ENCODE assay signal across 24 cellular contexts in genomic region chr7:66245008-66245407, GRCh38. TPM values are rescaled to one million over a fixed set of nuclear protein-coding genes. Genes with fewer than 3 reads are reported as not detected.
DNase-seq lines count a peak whose midpoint lies in the region; ATAC-seq, FAIRE-seq and TF ChIP-seq lines count a peak whose summit lies in the region.
"Had no signal": no experiment of that assay in that cellular context is flagged by ENCODE, and none has a peak within 500 bp of the region (broad histone marks: within the 10 kb centered on the region; RNA-seq: fewer than 3 reads in every experiment).

No MANE protein-coding gene starts in this region.

- H4K20me1 ChIP-seq in hepatocyte (ENCODE audit: insufficient read depth, poor library complexity, severe bottlenecking) (no peaks in the 10 kb centered on the region), PC-9 (ENCODE audit: insufficient read depth) (no peaks in the 10 kb centered on the region)

- intact Hi-C loops in PC-9 (cut with micrococcal nuclease; ENCODE audit: unreplicated experiment): no loop called here

- peak; percentile 28 for FAIRE-seq in RCC 7860 (lab: Jason Lieb, UNC)

- H3K4me2 ChIP-seq in hepatocyte: peak overlapping the region; percentile 4
- no peak overlapping the region for H3K4me2 ChIP-seq in PC-9
- H3K4me2 ChIP-seq: GM23338, SK-N-SH had no signal

- no TSS peak for BruUV-seq in PC-9 (replicated peaks; lab: Mats Ljungman, UMichigan)

- DNase-seq in RCC 7860 (ENCODE audit: low spot score) (no peak), hepatocyte (ENCODE audit: low spot score) (no peak), Kasumi-1 (lab: John Stamatoyannopoulos, UW) (no peak), DMS153 treated with DMSO at 0.1 percent for 48 hours (lab: John Stamatoyannopoulos, UW; ENCODE audit: unreplicated experiment) (no peak), PC-9 (no peak)
- DNase-seq: 8988T, DMS153, H9, HFFc6, IMR-90, KG1, NCI-H1048, NCI-H1417, NCI-H1694, NCI-H2029 treated with DMSO at 0.1 percent for 48 hours, NCI-H526 treated with DMSO at 0.1 percent for 48 hours, Peyer's patch, SIG-M5, SK-N-SH, SW 1271 had no signal

- H3K36me3 ChIP-seq in hepatocyte (replicated peaks; ENCODE audit: insufficient read depth, low read depth) (no peaks in the 10 kb centered on the region), PC-9 (ENCODE audit: low read depth) (no peaks in the 10 kb centered on the region)
- H3K36me3 ChIP-seq: Peyer's patch had no signal

- peaks cover 20% of the 10 kb centered on the region for H3K4me1 ChIP-seq in hepatocyte (ENCODE audit: insufficient read depth)
- no peaks in the 10 kb centered on the region for H3K4me1 ChIP-seq in PC-9 (replicated peaks; ENCODE audit: insufficient read depth)
- H3K4me1 ChIP-seq: Peyer's patch had no signal

- no peak overlapping the region for H2AFZ ChIP-seq in hepatocyte
- H2AFZ ChIP-seq in PC-9: no peak overlapping the region
- H2AFZ ChIP-seq: GM23338 had no signal

- no peaks in the 10 kb centered on the region for H3K9me2 ChIP-seq in hepatocyte (replicated peaks; ENCODE audit: insufficient read depth)
- no peaks in the 10 kb centered on the region for H3K9me2 ChIP-seq in PC-9 (ENCODE audit: insufficient read depth)
- H3K9me2 ChIP-seq: SK-N-SH had no signal

- H3K27me3 ChIP-seq in hepatocyte: no peaks in the 10 kb centered on the region
- no peaks in the 10 kb centered on the region for H3K27me3 ChIP-seq in PC-9 (ENCODE audit: insufficient read depth, low read depth)
- H3K27me3 ChIP-seq: Peyer's patch had no signal

- TF ChIP-seq CTCF in hepatocyte (IDR thresholded peaks at IDR 0.05; ENCODE audit: poor library complexity) (no peak), PC-9 (conservative IDR thresholded peaks at IDR 0.05) (no peak)

- no peaks in the 10 kb centered on the region for H3F3A ChIP-seq in PC-9 (ENCODE audit: insufficient read depth, low read depth)

- 77% methylated on average over 2 of the region's 2 CpGs for WGBS in hepatocyte (ENCODE audit: low lambda C conversion rate, missing lambda C conversion rate)

- H3K9me3 ChIP-seq in hepatocyte (ENCODE audit: low read depth) (no peaks in the 10 kb centered on the region), PC-9 (ENCODE audit: insufficient read depth, low read depth) (no peaks in the 10 kb centered on the region)
- H3K9me3 ChIP-seq: Peyer's patch, SK-N-SH had no signal

- CTCF ChIA-PET in PC-9 (lab: Charles Lee): no interaction called here

- H3K27ac ChIP-seq in hepatocyte: peak overlapping the region; percentile 4
- no peak overlapping the region for H3K27ac ChIP-seq in PC-9
- H3K27ac ChIP-seq: Peyer's patch had no signal

- H3K4me3 ChIP-seq in GM08714 (ENCODE audit: low read length) (peak overlapping the region; percentile 16; the same call in 1 of the 2 replicates), hepatocyte (no peak overlapping the region), PC-9 (no peak overlapping the region)
- H3K4me3 ChIP-seq: GM23338, Peyer's patch had no signal

- H3K79me2 ChIP-seq in hepatocyte: peaks cover 99% of the 10 kb centered on the region
- no peaks in the 10 kb centered on the region for H3K79me2 ChIP-seq in PC-9 (ENCODE audit: low read depth)

- ATAC-seq in GM19463 (IDR thresholded peaks at IDR 0.05; ENCODE audit: unreplicated experiment): peak; percentile 50
- ATAC-seq in GM21447 (IDR thresholded peaks at IDR 0.05; ENCODE audit: unreplicated experiment): no peak
- ATAC-seq: GM23338 had no signal

- POLR2A ChIA-PET in PC-9 (lab: Charles Lee; ENCODE audit: unreplicated experiment): no interaction called here

RNA-seq across cellular contexts. Expression of gene TPST1, which starts 39.9 kb away (rescaled TPM):
- total RNA-seq in hepatocyte (91.2 and 101 TPM in 2 replicates), PC-9 (2021) (11.0 and 14.9 TPM in 2 replicates)
- polyA plus RNA-seq in hepatocyte: 81.9 and 85.2 TPM in 2 replicates
